In the genomic region with DNA sequence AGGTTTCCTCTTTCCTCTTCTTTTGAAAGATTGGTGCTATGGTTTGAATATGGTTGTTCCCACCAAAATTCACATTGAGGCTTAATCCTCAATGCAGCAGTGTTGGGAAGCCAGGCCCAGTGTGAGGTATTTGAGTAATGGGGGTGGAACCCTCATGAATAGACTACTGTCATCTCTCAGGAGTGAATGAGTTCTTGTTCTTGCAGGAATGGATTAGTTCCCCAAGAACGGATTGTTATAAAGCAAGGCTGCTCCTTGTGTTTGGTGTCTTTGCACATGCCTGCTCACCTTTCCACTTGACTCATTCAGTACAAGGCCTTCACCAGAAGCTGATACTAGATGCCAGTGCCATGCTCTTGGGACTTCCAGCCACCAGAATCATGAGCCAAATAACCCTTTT, we compare ENCODE assay signal across 21 cellular contexts.
"Had no signal": no experiment of that assay in that cellular context is flagged by ENCODE, and none has a peak within 500 bp of the region (broad histone marks: within the 10 kb centered on the region; RNA-seq: fewer than 3 reads in every experiment).

No MANE protein-coding gene starts in this region.

- FAIRE-seq: keratinocyte had no signal

- ATAC-seq: gastrocnemius medialis; left cardiac atrium; lower lobe of right lung; psoas muscle; sciatic nerve; stimulated activated memory B cell treated with anti-CD40 and anti-IgM and Interleukin-4, amounts not matched to agents 10 μg/mL and 1 μg/mL and 100 μg/mL, for 72 hours; upper lobe of right lung had no signal

- DNase-seq: cortex of kidney; dorsolateral prefrontal cortex; effector CD8-positive, alpha-beta T cell; gastrocnemius medialis; glutamatergic neuron; immature natural killer cell; left cardiac atrium; left ventricle myocardium inferior; lower lobe of right lung; mesendoderm; naive B cell; psoas muscle; spleen; stimulated activated CD4-positive, alpha-beta T cell treated with anti-CD3 and anti-CD28 coated beads, Interleukin-15, amount 100 ng/mL, for 24 hours; stimulated activated CD4-positive, alpha-beta T cell treated with anti-CD3 and anti-CD28 coated beads, Interleukin-1b, Interleukin-23, amount 100 ng/mL, for 48 hours; stimulated activated CD4-positive, alpha-beta T cell treated with anti-CD3 and anti-CD28 coated beads, Interleukin-4, amount 100 ng/mL, for 24 hours; testis; upper lobe of right lung had no signal
